Comparison of ENCODE assay signal across 13 cellular contexts in genomic region chr21:25963186-25963585, GRCh38.
A peak's percentile ranks its signal among the peaks of the same experiment; 100 is the strongest.
DNase-seq lines count a peak whose midpoint lies in the region; ATAC-seq and TF ChIP-seq lines count a peak whose summit lies in the region.
"Had no signal": no experiment of that assay in that cellular context is flagged by ENCODE, and none has a peak within 500 bp of the region (broad histone marks: within the 10 kb centered on the region; RNA-seq: fewer than 3 reads in every experiment).

No MANE protein-coding gene starts in this region.

- TF ChIP-seq CTCF in cardiac fibroblast (IDR thresholded peaks at IDR 0.05; ENCODE audit: low read depth, low read length), result no peak
- TF ChIP-seq CTCF in osteocyte (IDR thresholded peaks at IDR 0.05), result no peak

- H3K9me3 ChIP-seq in mesenchymal stem cell (ENCODE audit: control insufficient read depth, low read length), result no peaks in the 10 kb centered on the region

- no peak overlapping the region for H4K8ac ChIP-seq in mesenchymal stem cell (ENCODE audit: low read length)

- peaks cover 4% of the 10 kb centered on the region for H3K4me1 ChIP-seq in mesenchymal stem cell (ENCODE audit: control insufficient read depth, insufficient read depth, low read depth, low read length)

- WGBS in mesenchymal stem cell, result 52% methylated on average over 4 of the region's 5 CpGs

- H4K91ac ChIP-seq in mesenchymal stem cell (ENCODE audit: low read length), result no peak overlapping the region

- H3K9ac ChIP-seq in mesenchymal stem cell (ENCODE audit: low read length), result no peak overlapping the region

- no peak overlapping the region for H3K4me2 ChIP-seq in mesenchymal stem cell (ENCODE audit: low read length, poor library complexity, severe bottlenecking)

- peak overlapping the region; percentile 62 for H3K27ac ChIP-seq in mesenchymal stem cell (ENCODE audit: low read length, poor library complexity, severe bottlenecking)

- H2BK5ac ChIP-seq in mesenchymal stem cell (ENCODE audit: low read depth, low read length, poor library complexity, severe bottlenecking), result no peak overlapping the region

- no peaks in the 10 kb centered on the region for H3K9me3 Mint-ChIP-seq in osteocyte (ENCODE audit: unreplicated experiment)
- H3K9me3 Mint-ChIP-seq: brain had no signal

- H3K4ac ChIP-seq in mesenchymal stem cell (ENCODE audit: low read depth in 1 of 2, low read length in 2 of 2), result no peak overlapping the region

- peaks cover 33% of the 10 kb centered on the region for H3K36me3 Mint-ChIP-seq in osteocyte (ENCODE audit: unreplicated experiment)

- DNase-seq in ACHN, result peak; percentile 67
- peak; percentile 40 for DNase-seq in LHCN-M2 (ENCODE audit: low read depth)
- peak; percentile 58 to 74 for DNase-seq in cardiac fibroblast (ENCODE audit: low read depth in 2 of 2)
- peak; percentile 55 for DNase-seq in mesenchymal stem cell
- DNase-seq in osteocyte (ENCODE audit: extremely low spot score, unreplicated experiment), result no peak
- no peak for DNase-seq in NCI-H748 (lab: John Stamatoyannopoulos, UW; ENCODE audit: unreplicated experiment)
- DNase-seq: NCI-H1417; Right ventricle myocardium superior; stimulated activated naive CD4-positive, alpha-beta T cell treated with Interleukin-2 at 50 U/mL for 16 hours had no signal

- no peak overlapping the region for H3K18ac ChIP-seq in mesenchymal stem cell (ENCODE audit: low read depth in 1 of 2, low read length in 2 of 2)

- H3K27me3 ChIP-seq in mesenchymal stem cell (ENCODE audit: control insufficient read depth in 1 of 2, insufficient read depth in 1 of 2, low read length in 2 of 2), result no peaks in the 10 kb centered on the region

- H2BK120ac ChIP-seq in mesenchymal stem cell (ENCODE audit: low read depth, low read length), result no peak overlapping the region

- H2BK15ac ChIP-seq in mesenchymal stem cell (ENCODE audit: low read depth, poor library complexity, severe bottlenecking), result no peak overlapping the region

- H3K4me1 Mint-ChIP-seq in osteocyte (ENCODE audit: unreplicated experiment), result peaks cover 23% of the 10 kb centered on the region

- H2AFZ ChIP-seq in mesenchymal stem cell (ENCODE audit: low read depth, low read length), result no peak overlapping the region

- no peak overlapping the region for H2AK5ac ChIP-seq in mesenchymal stem cell (ENCODE audit: low read length, severe bottlenecking)

- peaks cover 3 to 50% of the 10 kb centered on the region in 2 experiments for H3K36me3 ChIP-seq in mesenchymal stem cell (ENCODE audit: control insufficient read depth in 1 of 2, insufficient read depth in 2 of 2, low read depth in 1 of 2, low read length in 2 of 2)

- ATAC-seq in GM19035 (IDR thresholded peaks at IDR 0.05; ENCODE audit: unreplicated experiment) (no peak), GM18520 (IDR thresholded peaks at IDR 0.05; ENCODE audit: unreplicated experiment) (no peak)
- ATAC-seq: GM12878 had no signal

- H3K4me3 ChIP-seq in cardiac fibroblast (replicated peaks in 1 of 2; ENCODE audit: low read depth in 2 of 2, low read length in 2 of 2) (no peak overlapping the region), mesenchymal stem cell (ENCODE audit: insufficient read depth in 1 of 2, low read depth in 1 of 2, low read length in 2 of 2) (no peak overlapping the region)
- H3K4me3 ChIP-seq: GM12878 had no signal

- in situ Hi-C loops in ACHN (cut with HindIII; ENCODE audit: low pct_ligation_motif_present, low pct_unique_long_range_greater_than_20kb, low sequenced_read_pairs), result no loop called here

- H3K4me3 Mint-ChIP-seq in osteocyte (ENCODE audit: unreplicated experiment), result no peak overlapping the region
- H3K4me3 Mint-ChIP-seq: brain had no signal

- H3K27me3 Mint-ChIP-seq in osteocyte (ENCODE audit: unreplicated experiment), result no peaks in the 10 kb centered on the region
- H3K27me3 Mint-ChIP-seq: brain had no signal

- no peak overlapping the region for H3K14ac ChIP-seq in mesenchymal stem cell (ENCODE audit: low read length in 2 of 2)

- H3K23ac ChIP-seq in mesenchymal stem cell (ENCODE audit: low read length in 2 of 2), result no peak overlapping the region

- H2BK12ac ChIP-seq in mesenchymal stem cell (ENCODE audit: low read length in 2 of 2), result no peak overlapping the region

- peaks cover 14% of the 10 kb centered on the region for H3K79me1 ChIP-seq in mesenchymal stem cell (replicated peaks; ENCODE audit: low read length, poor library complexity, severe bottlenecking)

- H3K27ac Mint-ChIP-seq in osteocyte (ENCODE audit: unreplicated experiment), result no peak overlapping the region

Comparison
In these comparisons a context has a peak if more than half of its experiments do, and no peak if none do; other contexts are left out.
1. DNase-seq: peak in ACHN (single experiment), LHCN-M2 (single experiment), cardiac fibroblast (2 of 2) and mesenchymal stem cell (single experiment); none in osteocyte (single experiment) and NCI-H748 (single experiment).